Comparison of ENCODE assay signal across 25 cellular contexts in genomic region chr11:7936615-7937014, GRCh38. TPM values are rescaled to one million over a fixed set of nuclear protein-coding genes. Genes with fewer than 3 reads are reported as not detected.
A peak's percentile ranks its signal among the peaks of the same experiment; 100 is the strongest.
DNase-seq lines count a peak whose midpoint lies in the region; TF ChIP-seq lines count a peak whose summit lies in the region.
"Had no signal": no experiment of that assay in that cellular context is flagged by ENCODE, and none has a peak within 500 bp of the region (broad histone marks: within the 10 kb centered on the region; RNA-seq: fewer than 3 reads in every experiment).

No MANE protein-coding gene starts in this region.

- no peaks in the 10 kb centered on the region for H4K20me1 ChIP-seq in PC-9 (ENCODE audit: insufficient read depth)

- H3K4me3 ChIP-seq in PC-9 (no peak overlapping the region), testis (no peak overlapping the region), lower leg skin (ENCODE audit: low read depth, poor library complexity, severe bottlenecking) (no peak overlapping the region)
- H3K4me3 ChIP-seq: lower lobe of right lung, sigmoid colon had no signal

- POLR2A ChIA-PET in PC-9 (lab: Charles Lee; ENCODE audit: unreplicated experiment), result no interaction called here
- POLR2A ChIA-PET in GM10248 (lab: Yijun Ruan, JAX), result no interaction called here

- TF ChIP-seq CTCF in PC-9 (conservative IDR thresholded peaks at IDR 0.05) (no peak), testis (IDR thresholded peaks at IDR 0.05) (no peak), lower leg skin (IDR thresholded peaks at IDR 0.05) (no peak), GM10248 (IDR thresholded peaks at IDR 0.05; ENCODE audit: control extremely low read depth, extremely low read depth, low read depth, missing control alignments) (no peak)

- H3F3A ChIP-seq in PC-9 (ENCODE audit: insufficient read depth, low read depth), result peaks cover 8% of the 10 kb centered on the region; the same call in 1 of the 2 replicates

- WGBS in testis, 2 donors, result 29 to 38% methylated on average over 1 of the region's 1 CpG
- WGBS in lower leg skin, 2 donors, result 33 to 50% methylated on average over 1 of the region's 1 CpG

- peak overlapping the region; percentile 55 for H3K4me2 ChIP-seq in PC-9
- H3K4me2 ChIP-seq: SK-N-SH had no signal

- H3K9me3 ChIP-seq in PC-9 (ENCODE audit: insufficient read depth, low read depth), result peaks cover 4% of the 10 kb centered on the region; the same call in 1 of the 2 replicates
- H3K9me3 ChIP-seq in testis, result no peaks in the 10 kb centered on the region
- H3K9me3 ChIP-seq: lower lobe of right lung, sigmoid colon, SK-N-SH had no signal

- H3K27ac ChIP-seq in PC-9 (peak overlapping the region; percentile 40), epithelial cell of prostate (no peak overlapping the region), testis (no peak overlapping the region)
- H3K27ac ChIP-seq: lower lobe of right lung, sigmoid colon had no signal

- no peak for TF ChIP-seq POLR2A in testis (IDR thresholded peaks at IDR 0.05)
- TF ChIP-seq POLR2A in lower leg skin (IDR thresholded peaks at IDR 0.05), result no peak

- no peaks in the 10 kb centered on the region for H3K79me2 ChIP-seq in PC-9 (ENCODE audit: low read depth)

- H2AFZ ChIP-seq in PC-9, result no peak overlapping the region

- DNase-seq in NCI-H345 (lab: John Stamatoyannopoulos, UW) (peak; percentile 26), NCI-H345 treated with DMSO at 0.1 percent for 48 hours (lab: John Stamatoyannopoulos, UW; ENCODE audit: unreplicated experiment) (no peak), PC-9 (peak; percentile 82 to 91), epithelial cell of prostate (ENCODE audit: low read depth, low spot score) (peak; percentile 27), testis (peak; percentile 37), lower leg skin (ENCODE audit: low spot score in 2 of 2) (no peak), GM10248 (ENCODE audit: extremely low spot score) (no peak), NCI-H2081 treated with DMSO at 0.1 percent for 48 hours (lab: John Stamatoyannopoulos, UW) (no peak)
- DNase-seq: 8988T; activated naive CD4-positive, alpha-beta T cell treated with anti-CD3 and anti-CD28 coated beads, Interleukin-2, amount 10 ng/mL, durations not matched to agents 7 days and 5 days; amniotic stem cell; CD4-positive, alpha-beta memory T cell; cortex of kidney; DMS153; lower lobe of right lung; NCI-H2081; NCI-H510A; sigmoid colon; SK-N-SH; stimulated activated CD4-positive, alpha-beta T cell treated with anti-CD3 and anti-CD28 coated beads, Interleukin-15, amount 100 ng/mL, for 24 hours had no signal

- H3K9me2 ChIP-seq in PC-9 (ENCODE audit: insufficient read depth), result no peaks in the 10 kb centered on the region
- H3K9me2 ChIP-seq: SK-N-SH had no signal

- CTCF ChIA-PET in PC-9 (lab: Charles Lee) (no interaction called here), GM10248 (lab: Yijun Ruan, JAX) (interaction anchor here (1.4 kb wide), 1 partner anchor 9 kb away, joined by 4 read pairs; no protein-coding TSS in a partner anchor)

- peaks cover 19% of the 10 kb centered on the region for H3K4me1 ChIP-seq in PC-9 (replicated peaks; ENCODE audit: insufficient read depth)
- H3K4me1 ChIP-seq in testis, result no peaks in the 10 kb centered on the region
- H3K4me1 ChIP-seq: lower lobe of right lung, sigmoid colon had no signal

- intact Hi-C loops in PC-9 (cut with micrococcal nuclease; ENCODE audit: unreplicated experiment), result loop anchor here (1.0 to 2.0 kb wide), 3 partner anchors 28 to 40 kb away; no protein-coding TSS in a partner anchor
- intact Hi-C loops in testis (cut with DNase I; ENCODE audit: low total_unique reads), result no loop called here
- intact Hi-C loops in lower leg skin (cut with DNase I; ENCODE audit: low total_unique reads), result no loop called here

- H3K36me3 ChIP-seq in PC-9 (ENCODE audit: low read depth), result no peaks in the 10 kb centered on the region
- H3K36me3 ChIP-seq in testis (ENCODE audit: low read depth, missing control alignments), result no peaks in the 10 kb centered on the region
- H3K36me3 ChIP-seq: lower lobe of right lung, sigmoid colon had no signal

- no TSS peak for BruUV-seq in PC-9 (replicated peaks; lab: Mats Ljungman, UMichigan)

- H3K27me3 ChIP-seq in PC-9 (ENCODE audit: insufficient read depth, low read depth), result no peaks in the 10 kb centered on the region
- no peaks in the 10 kb centered on the region for H3K27me3 ChIP-seq in testis
- H3K27me3 ChIP-seq: sigmoid colon had no signal

RNA-seq across cellular contexts. Expression of gene OR10A3, which starts 4.9 kb away (rescaled TPM):
- total RNA-seq in PC-9 (2021) (not detected in 2 replicates), testis (under 1 TPM in 1 of 2 donors, not detected in 1; 0.25 TPM), lower leg skin (1 to 10 TPM in 1 of 4 donors, under 1 TPM in 1, not detected in 2; 0.34 to 2.7 TPM)
- polyA plus RNA-seq in testis (ENCODE audit: insufficient read depth, low read depth, low replicate concordance), result not detected
- total RNA-seq: CD4-positive, alpha-beta memory T cell; H4; HepG2; lower lobe of right lung; progenitor cell of endocrine pancreas; sigmoid colon; T-helper 2 cell treated with Interferon-gamma antibody and Interleukin-4, amounts not matched to agents 100 ng/mL and 5 ng/mL, for 36 hours; WTC11 had no signal
- polyA plus RNA-seq: CD4-positive, alpha-beta memory T cell; HepG2; sigmoid colon; SK-N-SH had no signal

RNA-seq across cellular contexts. Expression of gene OR10A6, which starts 5.5 kb away (rescaled TPM):
- total RNA-seq in PC-9 (2021) (not detected in 2 replicates), testis (not detected), lower leg skin (under 1 TPM in 3 of 4 donors, not detected in 1; 0.08 to 0.21 (median 0.17) TPM)
- polyA plus RNA-seq in testis (ENCODE audit: insufficient read depth, low read depth, low replicate concordance), result not detected
- total RNA-seq: CD4-positive, alpha-beta memory T cell; H4; HepG2; lower lobe of right lung; progenitor cell of endocrine pancreas; sigmoid colon; T-helper 2 cell treated with Interferon-gamma antibody and Interleukin-4, amounts not matched to agents 100 ng/mL and 5 ng/mL, for 36 hours; WTC11 had no signal
- polyA plus RNA-seq: CD4-positive, alpha-beta memory T cell; HepG2; sigmoid colon; SK-N-SH had no signal

RNA-seq across cellular contexts. Expression of gene NLRP10, which starts 28.6 kb away (rescaled TPM):
- 0.96 and 1.6 TPM in 2 replicates for total RNA-seq in PC-9 (2021)
- not detected for total RNA-seq in testis
- polyA plus RNA-seq in testis (ENCODE audit: insufficient read depth, low read depth, low replicate concordance), result 0.13 TPM
- 100 to 1,000 TPM in 1 of 4 donors, 10 to 100 TPM in 3; 56.7 to 115 (median 73.6) TPM for total RNA-seq in lower leg skin
- total RNA-seq: CD4-positive, alpha-beta memory T cell; H4; HepG2; lower lobe of right lung; progenitor cell of endocrine pancreas; sigmoid colon; T-helper 2 cell treated with Interferon-gamma antibody and Interleukin-4, amounts not matched to agents 100 ng/mL and 5 ng/mL, for 36 hours had no signal
- polyA plus RNA-seq: CD4-positive, alpha-beta memory T cell; HepG2; sigmoid colon had no signal

RNA-seq across cellular contexts. Expression of gene EIF3F, which starts 50.5 kb away (rescaled TPM):
- total RNA-seq in PC-9 (2021) (191 and 195 TPM in 2 replicates), testis (100 to 1,000 TPM; 287 to 387 TPM), lower leg skin (100 to 1,000 TPM; 316 to 432 (median 384) TPM)
- 268 TPM for polyA plus RNA-seq in testis (ENCODE audit: insufficient read depth, low read depth, low replicate concordance)

Comparison
In these comparisons a context has a peak if more than half of its experiments do, and no peak if none do; other contexts are left out.
1. DNase-seq: peak in NCI-H345 (single experiment), PC-9 (2 of 2), epithelial cell of prostate (single experiment) and testis (single experiment); none in NCI-H345 treated with DMSO at 0.1 percent for 48 hours (single experiment), lower leg skin (0 of 2), GM10248 (single experiment) and NCI-H2081 treated with DMSO at 0.1 percent for 48 hours (single experiment).
2. RNA of gene NLRP10, which starts 28.6 kb away (total RNA-seq): 56.7 to 115 TPM in lower leg skin; 0.96 to 1.6 TPM in PC-9 and not detected in testis; every median in the first group is over 10 times any median in the second.